Comparison of ENCODE assay signal across 1 cellular context in genomic region chr19:47581605-47582319, GRCh38.
TF ChIP-seq lines count a peak whose summit lies in the region.

No MANE protein-coding gene starts in this region.

TF ChIP-seq in GM23338, 12 proteins besides CTCF, POLR2A, EP300 and RAD21 (continued from another document):
- TF ChIP-seq ZNF462 (CRISPR knock-in tag; IDR thresholded peaks at IDR 0.05) (no peak), NANOG (IDR thresholded peaks at IDR 0.05; ENCODE audit: borderline replicate concordance) (no peak), STAT1 (IDR thresholded peaks at IDR 0.05; ENCODE audit: unreplicated experiment) (no peak), POLR2AphosphoS5 (IDR thresholded peaks at IDR 0.05; ENCODE audit: low read depth) (no peak), JUNB (IDR thresholded peaks at IDR 0.05; ENCODE audit: unreplicated experiment) (no peak)
- TF ChIP-seq, protein P1, sequence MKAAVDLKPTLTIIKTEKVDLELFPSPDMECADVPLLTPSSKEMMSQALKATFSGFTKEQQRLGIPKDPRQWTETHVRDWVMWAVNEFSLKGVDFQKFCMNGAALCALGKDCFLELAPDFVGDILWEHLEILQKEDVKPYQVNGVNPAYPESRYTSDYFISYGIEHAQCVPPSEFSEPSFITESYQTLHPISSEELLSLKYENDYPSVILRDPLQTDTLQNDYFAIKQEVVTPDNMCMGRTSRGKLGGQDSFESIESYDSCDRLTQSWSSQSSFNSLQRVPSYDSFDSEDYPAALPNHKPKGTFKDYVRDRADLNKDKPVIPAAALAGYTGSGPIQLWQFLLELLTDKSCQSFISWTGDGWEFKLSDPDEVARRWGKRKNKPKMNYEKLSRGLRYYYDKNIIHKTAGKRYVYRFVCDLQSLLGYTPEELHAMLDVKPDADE (IDR thresholded peaks at IDR 0.05), result no peak
